21 cellular contexts compared by ENCODE assay signal in the genomic region with DNA sequence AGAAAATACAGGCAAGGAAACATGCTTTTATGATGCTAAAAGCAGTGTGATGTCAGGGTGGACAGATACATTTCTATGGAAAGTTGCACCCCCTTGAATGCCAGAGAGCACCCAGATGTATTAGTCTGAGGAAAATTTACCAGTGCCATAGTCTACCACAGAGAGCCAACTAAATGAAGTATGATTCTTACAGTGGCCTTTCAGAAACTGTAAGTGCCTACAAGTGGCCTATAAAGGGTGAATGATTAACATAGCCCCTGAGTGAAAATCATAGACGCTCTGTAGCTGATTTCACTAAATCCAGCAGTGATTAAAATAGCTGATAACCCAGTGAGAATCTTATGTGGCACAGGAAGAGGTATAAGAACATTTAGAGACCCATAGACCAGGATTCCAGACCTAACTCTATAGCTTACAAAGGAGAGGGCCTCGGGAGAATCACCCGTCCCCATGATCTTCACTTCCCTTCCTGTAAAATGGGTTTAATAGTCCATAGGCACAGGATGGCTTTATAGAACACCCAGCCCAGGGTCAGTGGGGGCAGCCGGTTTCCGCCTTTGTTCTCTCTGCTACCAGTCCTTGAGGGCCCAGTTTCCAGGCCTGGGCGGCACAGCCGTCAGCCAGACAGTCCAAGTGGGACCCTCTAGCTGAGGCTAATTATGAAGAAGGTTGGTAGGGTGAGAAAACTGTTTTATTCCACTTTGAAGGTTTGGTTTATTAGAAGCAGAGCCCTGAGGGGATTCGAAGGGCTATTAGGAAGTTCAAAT. TPM values are rescaled to one million over a fixed set of nuclear protein-coding genes. Genes with fewer than 3 reads are reported as not detected.
"Had no signal": no experiment of that assay in that cellular context is flagged by ENCODE, and none has a peak within 500 bp of the region (broad histone marks: within the 10 kb centered on the region; RNA-seq: fewer than 3 reads in every experiment).

No MANE protein-coding gene starts in this region.

- DNase-seq: activated B cell treated with CpG ODN at 0.5 μM for 24 hours; activated CD4-positive, alpha-beta T cell treated with anti-CD3 and anti-CD28 coated beads, Interleukin-2, amount 10 ng/mL, durations not matched to agents 24 days and 14 days; activated CD8-positive, alpha-beta memory T cell treated with anti-CD3 and anti-CD28 coated beads, Interleukin-2, amount 50 U/mL, for 48 hours; activated gamma-delta T cell treated with Interleukin-2 at 50 U/mL for 16 hours; activated naive CD8-positive, alpha-beta T cell treated with anti-CD3 and anti-CD28 coated beads for 36 hours; anterior cingulate cortex; brain microvascular endothelial cell; esophagus squamous epithelium; head of caudate nucleus; islet precursor cell; left ventricle myocardium superior; stimulated activated CD4-positive, alpha-beta T cell treated with anti-CD3 and anti-CD28 coated beads, Interleukin-15, amount 100 ng/mL, for 24 hours; stimulated activated CD4-positive, alpha-beta T cell treated with anti-CD3 and anti-CD28 coated beads, Interleukin-4, amount 100 ng/mL, for 1 hour; stimulated activated naive CD4-positive, alpha-beta T cell; T-helper 2 cell; tibial artery had no signal

- FAIRE-seq: endothelial cell of umbilical vein had no signal

- H3K4me1 Mint-ChIP-seq: activated B cell treated with CpG ODN at 0.5 μM for 24 hours; activated CD4-positive, alpha-beta T cell treated with anti-CD3 and anti-CD28 coated beads, Interleukin-2, amount 10 ng/mL, durations not matched to agents 24 days and 14 days; activated naive CD8-positive, alpha-beta T cell treated with anti-CD3 and anti-CD28 coated beads for 36 hours; central memory CD8-positive, alpha-beta T cell had no signal

- H3K36me3 ChIP-seq: brain microvascular endothelial cell, esophagus squamous epithelium, ovary, tibial artery, vagina had no signal

- H3K4me3 ChIP-seq: ovary, tibial artery had no signal

- H3K9me3 ChIP-seq: esophagus squamous epithelium, ovary, tibial artery, vagina had no signal

- H3K36me3 Mint-ChIP-seq: activated naive CD8-positive, alpha-beta T cell treated with anti-CD3 and anti-CD28 coated beads for 36 hours had no signal

- H3K27ac Mint-ChIP-seq: activated B cell treated with CpG ODN at 0.5 μM for 24 hours; activated CD4-positive, alpha-beta T cell treated with anti-CD3 and anti-CD28 coated beads, Interleukin-2, amount 10 ng/mL, durations not matched to agents 24 days and 14 days; activated naive CD8-positive, alpha-beta T cell treated with anti-CD3 and anti-CD28 coated beads for 36 hours had no signal

- H3K27ac ChIP-seq: brain microvascular endothelial cell, coronary artery, esophagus squamous epithelium, ovary, tibial artery, vagina had no signal

- H3K4me3 Mint-ChIP-seq: activated B cell treated with CpG ODN at 0.5 μM for 24 hours; activated CD4-positive, alpha-beta T cell treated with anti-CD3 and anti-CD28 coated beads, Interleukin-2, amount 10 ng/mL, durations not matched to agents 24 days and 14 days; activated naive CD8-positive, alpha-beta T cell treated with anti-CD3 and anti-CD28 coated beads for 36 hours; central memory CD8-positive, alpha-beta T cell had no signal

- H3K27me3 ChIP-seq: ovary, vagina had no signal

- H3K9me3 Mint-ChIP-seq: activated B cell treated with CpG ODN at 0.5 μM for 24 hours; activated CD4-positive, alpha-beta T cell treated with anti-CD3 and anti-CD28 coated beads, Interleukin-2, amount 10 ng/mL, durations not matched to agents 24 days and 14 days; activated naive CD8-positive, alpha-beta T cell treated with anti-CD3 and anti-CD28 coated beads for 36 hours; central memory CD8-positive, alpha-beta T cell had no signal

RNA-seq across cellular contexts. Expression of a gene that starts 35.5 kb away (rescaled TPM):
- total RNA-seq: activated B cell treated with CpG ODN at 0.5 μM for 24 hours; activated CD4-positive, alpha-beta T cell treated with anti-CD3 and anti-CD28 coated beads, Interleukin-2, amount 10 ng/mL, durations not matched to agents 24 days and 14 days; activated naive CD8-positive, alpha-beta T cell treated with anti-CD3 and anti-CD28 coated beads for 36 hours; endothelial cell of umbilical vein had no signal
- polyA plus RNA-seq: endothelial cell of umbilical vein had no signal
